14 cellular contexts compared by ENCODE assay signal in genomic region chr3:161171639-161172552, GRCh38. TPM values are rescaled to one million over a fixed set of nuclear protein-coding genes. Genes with fewer than 3 reads are reported as not detected.
DNase-seq lines count a peak whose midpoint lies in the region; ATAC-seq and TF ChIP-seq lines count a peak whose summit lies in the region.
"Had no signal": no experiment of that assay in that cellular context is flagged by ENCODE, and none has a peak within 500 bp of the region (broad histone marks: within the 10 kb centered on the region; RNA-seq: fewer than 3 reads in every experiment).

No MANE protein-coding gene starts in this region.

- peak; percentile 28 for TF ChIP-seq CTCF in Calu3 (IDR thresholded peaks at IDR 0.05; ENCODE audit: unreplicated experiment)
- peak; percentile 40 for TF ChIP-seq CTCF in cardiac fibroblast (IDR thresholded peaks at IDR 0.05; ENCODE audit: low read depth, low read length)
- peak in 1 of 2 donors; percentile 12 for TF ChIP-seq CTCF in left lung (IDR thresholded peaks at IDR 0.05)
- TF ChIP-seq CTCF in mesothelial cell of epicardium (IDR thresholded peaks at IDR 0.05; ENCODE audit: unreplicated experiment): no peak

- BruUV-seq in Calu3 (replicated peaks; lab: Mats Ljungman, UMichigan): no TSS peak

- H3K27me3 Mint-ChIP-seq in Calu3 (ENCODE audit: unreplicated experiment) (no peaks in the 10 kb centered on the region), mesothelial cell of epicardium (ENCODE audit: low read depth) (no peaks in the 10 kb centered on the region)
- H3K27me3 Mint-ChIP-seq in activated T-cell treated with anti-CD3 and anti-CD28 coated beads, Interleukin-2, amount 50 U/mL, for 72 hours (ENCODE audit: low read depth): peaks cover 7% of the 10 kb centered on the region

- no peaks in the 10 kb centered on the region for H3K36me3 Mint-ChIP-seq in Calu3 (ENCODE audit: insufficient read depth, unreplicated experiment)
- H3K36me3 Mint-ChIP-seq in activated T-cell treated with anti-CD3 and anti-CD28 coated beads, Interleukin-2, amount 50 U/mL, for 72 hours (ENCODE audit: insufficient read depth in 2 of 2): peaks cover 0 to 2% of the 10 kb centered on the region in 2 donors
- no peaks in the 10 kb centered on the region for H3K36me3 Mint-ChIP-seq in mesothelial cell of epicardium
- H3K36me3 Mint-ChIP-seq: memory B cell had no signal

- H3K4me1 Mint-ChIP-seq in Calu3 (ENCODE audit: low read depth, unreplicated experiment) (no peaks in the 10 kb centered on the region), mesothelial cell of epicardium (no peaks in the 10 kb centered on the region)
- no peaks in the 10 kb centered on the region for H3K4me1 Mint-ChIP-seq in activated T-cell treated with anti-CD3 and anti-CD28 coated beads, Interleukin-2, amount 50 U/mL, for 72 hours (ENCODE audit: low read depth)

- peak; percentile 50 for ATAC-seq in left lung
- no peak for ATAC-seq in activated T-cell treated with anti-CD3 and anti-CD28 coated beads, Interleukin-2, amount 50 U/mL, for 72 hours (replicated peaks in 1 of 2)
- ATAC-seq: activated T-cell treated with anti-CD3 and anti-CD28 coated beads, Interleukin-2, amount 50 U/mL, for 4 hours had no signal

- DNase-seq in Calu3 (no peak), NCI-H2196 treated with DMSO at 0.1 percent for 48 hours (lab: John Stamatoyannopoulos, UW; ENCODE audit: unreplicated experiment) (peak; percentile 15), cardiac fibroblast (ENCODE audit: low read depth in 2 of 2) (peak; percentile 39 to 47), left lung (no peak), dedifferentiated amniotic fluid mesenchymal stem cell (ENCODE audit: extremely low spot score) (no peak), NCI-H510A (lab: John Stamatoyannopoulos, UW) (no peak), mesothelial cell of epicardium (ENCODE audit: low spot score in 2 of 2, unreplicated experiment in 2 of 2) (no peak)
- no peak for DNase-seq in activated T-cell treated with anti-CD3 and anti-CD28 coated beads, Interleukin-2, amount 50 U/mL, for 72 hours
- DNase-seq: activated T-cell treated with anti-CD3 and anti-CD28 coated beads, Interleukin-2, amount 50 U/mL, for 4 hours; effector memory CD4-positive, alpha-beta T cell; NCI-H1105 treated with DMSO at 0.1 percent for 48 hours had no signal

- CTCF ChIA-PET in Calu3 (lab: Charles Lee): interaction anchor here (0.7 to 1.4 kb wide), 3 partner anchors 71 to 255 kb away, joined by 3 to 7 read pairs (median 4); no protein-coding TSS in a partner anchor

- no peak overlapping the region for H3K4me3 Mint-ChIP-seq in Calu3 (ENCODE audit: low read depth, unreplicated experiment)
- H3K4me3 Mint-ChIP-seq in activated T-cell treated with anti-CD3 and anti-CD28 coated beads, Interleukin-2, amount 50 U/mL, for 72 hours: no peak overlapping the region
- no peak overlapping the region for H3K4me3 Mint-ChIP-seq in mesothelial cell of epicardium
- H3K4me3 Mint-ChIP-seq: activated T-cell treated with anti-CD3 and anti-CD28 coated beads, Interleukin-2, amount 50 U/mL, for 4 hours; memory B cell; stimulated activated naive CD8-positive, alpha-beta T cell treated with anti-CD3 and anti-CD28 coated beads, Interleukin-15, Interleukin-2, amounts not matched to agents 100 ng/mL and 50 ng/mL, for 24 hours; T-helper 1 cell treated with Interleukin-12 subunit alpha and Interleukin-12 subunit beta and Interleukin-4 antibody, amounts not matched to agents 30 μg/mL and 1 μg/mL, for 36 hours had no signal

- H3K9me3 ChIP-seq in left lung: peaks cover 0 to 6% of the 10 kb centered on the region in 2 donors

- H3K27ac ChIP-seq in left lung: no peak overlapping the region

- no peaks in the 10 kb centered on the region for H3K36me3 ChIP-seq in left lung

- intact Hi-C loops in Calu3 (cut with micrococcal nuclease; ENCODE audit: unreplicated experiment): loop anchor here (1.0 to 2.0 kb wide), 2 partner anchors 76 to 215 kb away; no protein-coding TSS in a partner anchor
- intact Hi-C loops in left lung (cut with DNase I): no loop called here

- no peaks in the 10 kb centered on the region for H3K4me1 ChIP-seq in left lung

- no peaks in the 10 kb centered on the region for H3K27me3 ChIP-seq in left lung

- H3K4me3 ChIP-seq in cardiac fibroblast (replicated peaks in 1 of 2; ENCODE audit: low read depth in 2 of 2, low read length in 2 of 2) (no peak overlapping the region), left lung (no peak overlapping the region)

- H3K27ac Mint-ChIP-seq in Calu3 (ENCODE audit: unreplicated experiment): no peak overlapping the region
- H3K27ac Mint-ChIP-seq in activated T-cell treated with anti-CD3 and anti-CD28 coated beads, Interleukin-2, amount 50 U/mL, for 72 hours: no peak overlapping the region
- no peak overlapping the region for H3K27ac Mint-ChIP-seq in mesothelial cell of epicardium
- H3K27ac Mint-ChIP-seq: memory B cell; stimulated activated naive CD8-positive, alpha-beta T cell treated with anti-CD3 and anti-CD28 coated beads, Interleukin-15, Interleukin-2, amounts not matched to agents 100 ng/mL and 50 ng/mL, for 24 hours; T-helper 1 cell treated with Interleukin-12 subunit alpha and Interleukin-12 subunit beta and Interleukin-4 antibody, amounts not matched to agents 30 μg/mL and 1 μg/mL, for 36 hours had no signal

- H3K9me3 Mint-ChIP-seq in Calu3 (ENCODE audit: low read depth, unreplicated experiment): peaks cover 2% of the 10 kb centered on the region
- peaks cover 2 to 5% of the 10 kb centered on the region in 2 donors for H3K9me3 Mint-ChIP-seq in activated T-cell treated with anti-CD3 and anti-CD28 coated beads, Interleukin-2, amount 50 U/mL, for 72 hours
- H3K9me3 Mint-ChIP-seq in mesothelial cell of epicardium: peaks cover 10% of the 10 kb centered on the region
- H3K9me3 Mint-ChIP-seq: stimulated activated naive CD8-positive, alpha-beta T cell treated with anti-CD3 and anti-CD28 coated beads, Interleukin-15, Interleukin-2, amounts not matched to agents 100 ng/mL and 50 ng/mL, for 24 hours; T-helper 1 cell treated with Interleukin-12 subunit alpha and Interleukin-12 subunit beta and Interleukin-4 antibody, amounts not matched to agents 30 μg/mL and 1 μg/mL, for 36 hours had no signal

RNA-seq across cellular contexts. Expression of gene NMD3, which starts 49.2 kb away (rescaled TPM):
- total RNA-seq in Calu3 (2022) (90.7 and 104 TPM in 2 replicates), left lung (10 to 100 TPM; 44.8 to 46.4 TPM), mesothelial cell of epicardium (51.1 to 54.2 TPM (median 53.9 TPM) in 3 replicates)
- total RNA-seq in activated T-cell treated with anti-CD3 and anti-CD28 coated beads, Interleukin-2, amount 50 U/mL, for 72 hours: 10 to 100 TPM; 54.5 to 55.7 TPM

Comparison
In these comparisons a context has a peak if more than half of its experiments do, and no peak if none do; other contexts are left out.
1. DNase-seq: peak in NCI-H2196 treated with DMSO at 0.1 percent for 48 hours (single experiment) and cardiac fibroblast (2 of 2); none in Calu3 (single experiment), left lung (0 of 2), dedifferentiated amniotic fluid mesenchymal stem cell (single experiment), activated T-cell treated with anti-CD3 and anti-CD28 coated beads, Interleukin-2, amount 50 U/mL, for 72 hours (0 of 2), NCI-H510A (single experiment) and mesothelial cell of epicardium (0 of 2).